8 cellular contexts compared by ENCODE assay signal in genomic region chr3:184361932-184362667, GRCh38. TPM values are rescaled to one million over a fixed set of nuclear protein-coding genes. Genes with fewer than 3 reads are reported as not detected.
A peak's percentile ranks its signal among the peaks of the same experiment; 100 is the strongest.
DNase-seq lines count a peak whose midpoint lies in the region; ATAC-seq and TF ChIP-seq lines count a peak whose summit lies in the region.

No MANE protein-coding gene starts in this region.

- peaks cover 18% of the 10 kb centered on the region for H3K4me1 Mint-ChIP-seq in activated T-helper 1 cell treated with anti-CD3 and anti-CD28 coated beads, Interleukin-12 subunit alpha, Interleukin-12 subunit beta, Interleukin-2, Interleukin-4 antibody, amounts not matched to agents 30 ng/mL and 10 ng/mL and 1 ng/mL, durations not matched to agents 14 hours and 24 hours and 36 hours (ENCODE audit: low read depth)

- H3K9me3 ChIP-seq in neuron (ENCODE audit: low read length) (no peaks in the 10 kb centered on the region), tibial artery (no peaks in the 10 kb centered on the region)

- TF ChIP-seq CTCF in fibroblast of the aortic adventitia (IDR thresholded peaks at IDR 0.05; ENCODE audit: insufficient read depth, low read length), result no peak
- TF ChIP-seq CTCF in tibial artery (IDR thresholded peaks at IDR 0.05), result no peak

- intact Hi-C loops in activated T-helper 1 cell treated with anti-CD3 and anti-CD28 coated beads, Interleukin-12 subunit alpha, Interleukin-12 subunit beta, Interleukin-2, Interleukin-4 antibody, amounts not matched to agents 30 ng/mL and 10 ng/mL and 1 ng/mL, durations not matched to agents 14 hours and 24 hours and 36 hours (cut with micrococcal nuclease), result loop anchor here (1.0 to 5.0 kb wide), 8 partner anchors 183 to 921 kb away; partner anchors contain the start of genes ABCC5, AP2M1, KLHL24 and MAGEF1
- intact Hi-C loops in tibial artery (cut with DNase I; ENCODE audit: low total_unique reads), result loop anchor here (2.0 kb wide), 1 partner anchor 25 kb away; the partner anchor contains the start of gene FAM131A

- H3K4me3 ChIP-seq in fibroblast of the aortic adventitia (ENCODE audit: low read depth, low read length) (peak overlapping the region; percentile 85), neuron (ENCODE audit: low read length) (peak overlapping the region; percentile 62), tibial artery (peak overlapping the region; percentile 69 to 96)

- no peaks in the 10 kb centered on the region for H3K27me3 ChIP-seq in neuron (ENCODE audit: insufficient read depth, low read length)
- H3K27me3 ChIP-seq in tibial artery, result no peaks in the 10 kb centered on the region

- peak; percentile 54 to 79 for DNase-seq in NCI-H446 (lab: John Stamatoyannopoulos, UW)
- no peak for DNase-seq in NCI-H446 treated with DMSO at 0.1 percent for 48 hours (lab: John Stamatoyannopoulos, UW)
- peak; percentile 45 to 46 for DNase-seq in NOMO-1 (lab: John Stamatoyannopoulos, UW; ENCODE audit: unreplicated experiment in 2 of 2)
- DNase-seq in activated T-helper 1 cell treated with anti-CD3 and anti-CD28 coated beads, Interleukin-12 subunit alpha, Interleukin-12 subunit beta, Interleukin-2, Interleukin-4 antibody, amounts not matched to agents 30 ng/mL and 10 ng/mL and 1 ng/mL, durations not matched to agents 14 hours and 24 hours and 36 hours (ENCODE audit: low spot score), result peak; percentile 20
- no peak for DNase-seq in fibroblast of the aortic adventitia (ENCODE audit: low read depth)
- peak; percentile 78 to 88 for DNase-seq in tibial artery

- peak; percentile 10 for ATAC-seq in HG03175 (IDR thresholded peaks at IDR 0.05; ENCODE audit: unreplicated experiment)

- peaks cover 10% of the 10 kb centered on the region for H3K27me3 Mint-ChIP-seq in activated T-helper 1 cell treated with anti-CD3 and anti-CD28 coated beads, Interleukin-12 subunit alpha, Interleukin-12 subunit beta, Interleukin-2, Interleukin-4 antibody, amounts not matched to agents 30 ng/mL and 10 ng/mL and 1 ng/mL, durations not matched to agents 14 hours and 24 hours and 36 hours (ENCODE audit: insufficient read depth)

- H3K27ac ChIP-seq in tibial artery, result peak overlapping the region; percentile 97 to 98

- H2AFZ ChIP-seq in neuron (ENCODE audit: low read depth, low read length), result no peak overlapping the region

- peak overlapping the region; percentile 99 for H3K4me3 Mint-ChIP-seq in activated T-helper 1 cell treated with anti-CD3 and anti-CD28 coated beads, Interleukin-12 subunit alpha, Interleukin-12 subunit beta, Interleukin-2, Interleukin-4 antibody, amounts not matched to agents 30 ng/mL and 10 ng/mL and 1 ng/mL, durations not matched to agents 14 hours and 24 hours and 36 hours

- peaks cover 24% of the 10 kb centered on the region for H3K36me3 Mint-ChIP-seq in activated T-helper 1 cell treated with anti-CD3 and anti-CD28 coated beads, Interleukin-12 subunit alpha, Interleukin-12 subunit beta, Interleukin-2, Interleukin-4 antibody, amounts not matched to agents 30 ng/mL and 10 ng/mL and 1 ng/mL, durations not matched to agents 14 hours and 24 hours and 36 hours (ENCODE audit: low read depth)

- H3K4me1 ChIP-seq in neuron (ENCODE audit: insufficient read depth, low read length) (peaks cover 33% of the 10 kb centered on the region), tibial artery (peaks cover 0 to 35% (median 18%) of the 10 kb centered on the region in 4 donors)

- H3K9me3 Mint-ChIP-seq in activated T-helper 1 cell treated with anti-CD3 and anti-CD28 coated beads, Interleukin-12 subunit alpha, Interleukin-12 subunit beta, Interleukin-2, Interleukin-4 antibody, amounts not matched to agents 30 ng/mL and 10 ng/mL and 1 ng/mL, durations not matched to agents 14 hours and 24 hours and 36 hours, result no peaks in the 10 kb centered on the region

- peaks cover 36% of the 10 kb centered on the region for H3K36me3 ChIP-seq in neuron (ENCODE audit: insufficient read depth, low read length)
- H3K36me3 ChIP-seq in tibial artery, result peaks cover 0 to 34% (median 9%) of the 10 kb centered on the region in 3 donors

- peak overlapping the region; percentile 99 for H3K27ac Mint-ChIP-seq in activated T-helper 1 cell treated with anti-CD3 and anti-CD28 coated beads, Interleukin-12 subunit alpha, Interleukin-12 subunit beta, Interleukin-2, Interleukin-4 antibody, amounts not matched to agents 30 ng/mL and 10 ng/mL and 1 ng/mL, durations not matched to agents 14 hours and 24 hours and 36 hours

RNA-seq across cellular contexts. Expression of gene POLR2H, which starts 0.6 kb away (rescaled TPM):
- total RNA-seq in activated T-helper 1 cell treated with anti-CD3 and anti-CD28 coated beads, Interleukin-12 subunit alpha, Interleukin-12 subunit beta, Interleukin-2, Interleukin-4 antibody, amounts not matched to agents 30 ng/mL and 10 ng/mL and 1 ng/mL, durations not matched to agents 14 hours and 24 hours and 36 hours, result 145 and 151 TPM in 2 replicates
- 70.1 and 127 TPM in 2 replicates for total RNA-seq in fibroblast of the aortic adventitia (ENCODE audit: low replicate concordance)

RNA-seq across cellular contexts. Expression of gene CLCN2, which starts 0.7 kb away (rescaled TPM):
- total RNA-seq in activated T-helper 1 cell treated with anti-CD3 and anti-CD28 coated beads, Interleukin-12 subunit alpha, Interleukin-12 subunit beta, Interleukin-2, Interleukin-4 antibody, amounts not matched to agents 30 ng/mL and 10 ng/mL and 1 ng/mL, durations not matched to agents 14 hours and 24 hours and 36 hours, result 5.2 and 6.6 TPM in 2 replicates
- total RNA-seq in fibroblast of the aortic adventitia (ENCODE audit: low replicate concordance), result 5.9 and 6.2 TPM in 2 replicates

RNA-seq across cellular contexts. Expression of gene THPO, which starts 15.9 kb away (rescaled TPM):
- not detected in 2 replicates for total RNA-seq in activated T-helper 1 cell treated with anti-CD3 and anti-CD28 coated beads, Interleukin-12 subunit alpha, Interleukin-12 subunit beta, Interleukin-2, Interleukin-4 antibody, amounts not matched to agents 30 ng/mL and 10 ng/mL and 1 ng/mL, durations not matched to agents 14 hours and 24 hours and 36 hours
- total RNA-seq in fibroblast of the aortic adventitia (ENCODE audit: low replicate concordance), result 0.49 TPM in 1 of 2 replicates, not detected in the other

RNA-seq across cellular contexts. Expression of gene CHRD, which starts 17.8 kb away (rescaled TPM):
- not detected in 2 replicates for total RNA-seq in activated T-helper 1 cell treated with anti-CD3 and anti-CD28 coated beads, Interleukin-12 subunit alpha, Interleukin-12 subunit beta, Interleukin-2, Interleukin-4 antibody, amounts not matched to agents 30 ng/mL and 10 ng/mL and 1 ng/mL, durations not matched to agents 14 hours and 24 hours and 36 hours
- total RNA-seq in fibroblast of the aortic adventitia (ENCODE audit: low replicate concordance), result 0.36 and 4.6 TPM in 2 replicates

RNA-seq across cellular contexts. Expression of gene FAM131A, which starts 24.7 kb away (rescaled TPM):
- total RNA-seq in activated T-helper 1 cell treated with anti-CD3 and anti-CD28 coated beads, Interleukin-12 subunit alpha, Interleukin-12 subunit beta, Interleukin-2, Interleukin-4 antibody, amounts not matched to agents 30 ng/mL and 10 ng/mL and 1 ng/mL, durations not matched to agents 14 hours and 24 hours and 36 hours, result 7.5 and 9.2 TPM in 2 replicates
- total RNA-seq in fibroblast of the aortic adventitia (ENCODE audit: low replicate concordance), result 14.0 and 19.1 TPM in 2 replicates

Comparison
In these comparisons a context has a peak if more than half of its experiments do, and no peak if none do; other contexts are left out.
1. DNase-seq: peak in NCI-H446 (2 of 2), NOMO-1 (2 of 2), activated T-helper 1 cell treated with anti-CD3 and anti-CD28 coated beads, Interleukin-12 subunit alpha, Interleukin-12 subunit beta, Interleukin-2, Interleukin-4 antibody, amounts not matched to agents 30 ng/mL and 10 ng/mL and 1 ng/mL, durations not matched to agents 14 hours and 24 hours and 36 hours (single experiment) and tibial artery (2 of 2); none in NCI-H446 treated with DMSO at 0.1 percent for 48 hours (single experiment) and fibroblast of the aortic adventitia (single experiment).
2. Peak in every context shown above with its lines, with median percentiles within 50 percentile points of each other: H3K4me3 ChIP-seq.